Comparison of ENCODE assay signal across 10 cellular contexts in the genomic region with DNA sequence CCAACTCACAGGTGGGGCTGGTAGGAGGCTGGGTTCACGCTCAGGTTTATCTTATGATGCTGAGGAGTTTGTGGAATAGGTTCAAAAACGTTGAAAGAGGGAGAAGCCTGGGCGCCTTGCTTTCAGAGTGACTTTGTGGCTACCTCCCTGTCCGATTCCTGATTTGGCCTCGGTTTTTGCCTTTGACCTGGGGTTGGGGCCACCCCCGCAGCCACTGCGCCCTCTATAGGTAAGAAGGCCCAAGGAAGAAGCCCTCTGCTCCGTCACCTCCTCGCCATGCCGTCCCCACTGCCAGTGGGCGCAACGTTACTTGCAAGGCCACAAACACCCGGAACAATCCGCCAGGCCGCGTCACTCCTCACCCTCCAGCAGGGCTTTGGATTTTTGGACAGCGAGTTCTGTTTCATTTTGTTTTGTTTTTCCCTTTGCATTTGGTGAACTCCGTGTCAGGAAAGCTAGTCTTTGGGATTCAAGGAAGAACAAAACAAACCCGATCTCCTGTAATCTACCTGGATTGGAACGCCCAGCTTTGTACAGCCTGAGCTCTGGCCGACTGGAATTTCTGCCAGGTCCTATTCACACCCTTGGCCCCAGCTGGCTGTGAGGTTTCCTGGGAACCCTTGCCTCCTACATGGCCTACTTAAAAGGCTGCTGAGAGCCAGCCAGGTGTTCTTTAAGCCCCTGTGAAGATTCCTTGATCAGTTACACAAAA.
DNase-seq lines count a peak whose midpoint lies in the region; ATAC-seq and TF ChIP-seq lines count a peak whose summit lies in the region.
"Had no signal": no experiment of that assay in that cellular context is flagged by ENCODE, and none has a peak within 500 bp of the region (broad histone marks: within the 10 kb centered on the region; RNA-seq: fewer than 3 reads in every experiment).

No MANE protein-coding gene starts in this region.

- in situ Hi-C loops in astrocyte of the spinal cord (cut with HindIII; ENCODE audit: low sequenced_read_pairs), result loop anchor here (25.0 kb wide), 1 partner anchor 188 kb away; the partner anchor contains the start of genes CBX2 and CBX8

- DNase-seq in D341Med (ENCODE audit: low spot score) (peak; percentile 59), GM20000 (ENCODE audit: low spot score) (no peak), astrocyte of the spinal cord (ENCODE audit: low read depth, low spot score) (no peak), mesothelial cell of epicardium (ENCODE audit: low spot score in 2 of 2, unreplicated experiment in 2 of 2) (peak in 1 of 2 experiments; percentile 14), NCI-H1092 (lab: John Stamatoyannopoulos, UW) (no peak), AG08396 (ENCODE audit: low spot score) (no peak), T-helper 1 cell (no peak)
- DNase-seq: activated CD4-positive, alpha-beta T cell treated with anti-CD3 and anti-CD28 coated beads for 48 hours; GF-D8 had no signal

- no peak for ATAC-seq in GM18517 (IDR thresholded peaks at IDR 0.05; ENCODE audit: unreplicated experiment)

- H3K27ac Mint-ChIP-seq in mesothelial cell of epicardium, result no peak overlapping the region

- no peaks in the 10 kb centered on the region for H3K9me3 Mint-ChIP-seq in mesothelial cell of epicardium

- no peak overlapping the region for H3K4me3 ChIP-seq in astrocyte of the spinal cord (ENCODE audit: low read depth, low read length)

- H3K27me3 Mint-ChIP-seq in mesothelial cell of epicardium (ENCODE audit: low read depth), result no peaks in the 10 kb centered on the region

- TF ChIP-seq CTCF in GM20000 (IDR thresholded peaks at IDR 0.05; ENCODE audit: extremely low read depth, missing control alignments), result peak; percentile 45
- TF ChIP-seq CTCF in astrocyte of the spinal cord (IDR thresholded peaks at IDR 0.05; ENCODE audit: low read depth, low read length), result peak; percentile 4
- peak; percentile 24 for TF ChIP-seq CTCF in mesothelial cell of epicardium (IDR thresholded peaks at IDR 0.05; ENCODE audit: unreplicated experiment)

- peaks cover 18% of the 10 kb centered on the region for H3K36me3 Mint-ChIP-seq in mesothelial cell of epicardium

- peaks cover 2% of the 10 kb centered on the region for H3K4me1 Mint-ChIP-seq in mesothelial cell of epicardium

- H3K4me3 Mint-ChIP-seq in mesothelial cell of epicardium, result no peak overlapping the region
